In the genomic region with DNA sequence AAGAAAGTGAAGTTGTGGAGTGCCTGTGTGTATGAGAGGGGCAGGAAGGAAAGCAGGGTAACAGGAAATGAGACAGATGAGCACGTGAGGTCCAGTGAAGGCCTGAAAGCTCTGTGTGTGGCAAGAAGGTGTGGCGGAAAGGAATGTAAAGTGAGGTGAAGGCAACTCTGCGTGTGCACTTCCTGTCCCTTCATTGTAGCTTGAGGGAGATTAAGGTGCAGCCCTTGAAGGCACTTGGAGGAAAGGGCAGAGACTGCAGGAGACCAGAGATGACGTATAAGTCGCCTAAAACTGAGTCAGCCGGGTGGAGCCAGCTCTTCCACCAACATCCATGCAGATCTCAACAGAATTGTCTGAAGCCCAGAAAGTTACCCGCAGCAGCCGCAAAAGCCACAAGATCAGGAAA, we compare ENCODE assay signal across 10 cellular contexts. TPM values are rescaled to one million over a fixed set of nuclear protein-coding genes. Genes with fewer than 3 reads are reported as not detected.
DNase-seq lines count a peak whose midpoint lies in the region; ATAC-seq and TF ChIP-seq lines count a peak whose summit lies in the region.
"Not testable (repeated sequence)": the region's sequence is repeated elsewhere in the genome, so short reads cannot be mapped to it uniquely, and the experiment has no call there.
"Had no signal": no experiment of that assay in that cellular context is flagged by ENCODE, and none has a peak within 500 bp of the region (broad histone marks: within the 10 kb centered on the region; RNA-seq: fewer than 3 reads in every experiment).

No MANE protein-coding gene starts in this region.

- H3K27ac ChIP-seq in A673 (ENCODE audit: low read depth, low read length, poor library complexity, severe bottlenecking); SJCRH30; upper lobe of left lung: not testable (repeated sequence)

- TF ChIP-seq EP300 in upper lobe of left lung (IDR thresholded peaks at IDR 0.05), result peak in 1 of 4 donors; percentile 31

- TF ChIP-seq POLR2A in upper lobe of left lung (IDR thresholded peaks at IDR 0.05), result not testable (repeated sequence)

- peak overlapping the region; percentile 42 for H3K9ac ChIP-seq in ES-I3 (ENCODE audit: low read depth, low read length)

- H3K27ac Mint-ChIP-seq in activated CD4-positive, alpha-beta memory T cell treated with anti-CD3 and anti-CD28 coated beads for 36 hours, result not testable (repeated sequence)

- not testable (repeated sequence) for H3K4me1 Mint-ChIP-seq in activated CD4-positive, alpha-beta memory T cell treated with anti-CD3 and anti-CD28 coated beads for 36 hours (ENCODE audit: low read depth)

- not testable (repeated sequence) for H3K36me3 ChIP-seq in A673 (ENCODE audit: insufficient read depth, low read length, poor library complexity, severe bottlenecking); ES-I3 (ENCODE audit: insufficient read depth, low read length); SJCRH30; upper lobe of left lung

- not testable (repeated sequence) for H3K9me3 Mint-ChIP-seq in activated CD4-positive, alpha-beta memory T cell treated with anti-CD3 and anti-CD28 coated beads for 36 hours

- BruUV-seq in A673 (replicated peaks; lab: Mats Ljungman, UMichigan), result not testable (repeated sequence)

- peaks cover 19% of the 10 kb centered on the region for H3K27me3 Mint-ChIP-seq in activated CD4-positive, alpha-beta memory T cell treated with anti-CD3 and anti-CD28 coated beads for 36 hours

- intact Hi-C loops in A673 (cut with micrococcal nuclease; ENCODE audit: unreplicated experiment); activated CD4-positive, alpha-beta memory T cell treated with anti-CD3 and anti-CD28 coated beads for 36 hours (cut with micrococcal nuclease): not testable (repeated sequence)

- not testable (repeated sequence) for H3K4me1 ChIP-seq in A673 (ENCODE audit: insufficient read depth, low read length, poor library complexity, severe bottlenecking); ES-I3 (ENCODE audit: insufficient read depth, low read length); SJCRH30; upper lobe of left lung

- ATAC-seq in upper lobe of left lung (ENCODE audit: low FRiP score in 2 of 2), result peak; percentile 38 to 88

- peaks cover 17% of the 10 kb centered on the region for H3K27me3 ChIP-seq in A673 (replicated peaks; ENCODE audit: insufficient read depth, low read depth, low read length, poor library complexity)
- not testable (repeated sequence) for H3K27me3 ChIP-seq in SJCRH30, upper lobe of left lung

- peak; percentile 15 for DNase-seq in A673 (ENCODE audit: low spot score)
- peak; percentile 52 for DNase-seq in M059J (ENCODE audit: low read depth)
- DNase-seq in SJCRH30, result peak in 1 of 2 experiments; percentile 16
- peak; percentile 10 for DNase-seq in activated CD4-positive, alpha-beta memory T cell treated with anti-CD3 and anti-CD28 coated beads for 36 hours
- peak; percentile 2 for DNase-seq in dermis blood vessel endothelial cell
- DNase-seq in kidney tubule cell (ENCODE audit: low spot score), result peak; percentile 82
- DNase-seq in upper lobe of left lung, result peak in 1 of 2 donors; percentile 51

- H3K9me3 ChIP-seq in A673 (ENCODE audit: low read depth, low read length, poor library complexity, severe bottlenecking); ES-I3 (ENCODE audit: control insufficient read depth, insufficient read depth, low read length); SJCRH30 (replicated peaks); upper lobe of left lung: not testable (repeated sequence)

- CTCF ChIA-PET in A673 (lab: Charles Lee); activated CD4-positive, alpha-beta memory T cell treated with anti-CD3 and anti-CD28 coated beads for 36 hours (lab: Charles Lee): not testable (repeated sequence)

- H3K36me3 Mint-ChIP-seq in activated CD4-positive, alpha-beta memory T cell treated with anti-CD3 and anti-CD28 coated beads for 36 hours, result not testable (repeated sequence)

- not testable (repeated sequence) for H3K4me3 ChIP-seq in A673 (ENCODE audit: low read depth, low read length, poor library complexity, severe bottlenecking); upper lobe of left lung
- peak overlapping the region; percentile 23; the same call in 1 of the 2 replicates for H3K4me3 ChIP-seq in SJCRH30

- not testable (repeated sequence) for H3K4me3 Mint-ChIP-seq in activated CD4-positive, alpha-beta memory T cell treated with anti-CD3 and anti-CD28 coated beads for 36 hours

- POLR2A ChIA-PET in A673 (lab: Charles Lee; ENCODE audit: low non-redundant PET), result not testable (repeated sequence)
- POLR2A ChIA-PET in activated CD4-positive, alpha-beta memory T cell treated with anti-CD3 and anti-CD28 coated beads for 36 hours (lab: Charles Lee), result interaction anchor here (0.7 kb wide), 1 partner anchor 375 kb away, joined by 3 read pairs; no protein-coding TSS in a partner anchor

- TF ChIP-seq CTCF in A673 (conservative IDR thresholded peaks at IDR 0.05; ENCODE audit: low read depth, low read length); upper lobe of left lung (IDR thresholded peaks at IDR 0.05): not testable (repeated sequence)

- 39 to 43% methylated on average over 8 of the region's 8 CpGs for WGBS in upper lobe of left lung, 2 donors

RNA-seq across cellular contexts. Expression of a gene that starts 58.8 kb away (rescaled TPM):
- total RNA-seq in A673 (2021), result not detected in 2 replicates
- not detected in 2 replicates for total RNA-seq in M059J (2014; rRNA removed; shearing (Covaris generic))
- total RNA-seq in SJCRH30 (2014; rRNA removed; shearing (Covaris generic)), result not detected in 2 replicates
- total RNA-seq in activated CD4-positive, alpha-beta memory T cell treated with anti-CD3 and anti-CD28 coated beads for 36 hours, result not detected
- total RNA-seq in dermis blood vessel endothelial cell, result 0.17 TPM in 1 of 2 replicates, not detected in the other
- total RNA-seq in upper lobe of left lung, result 1,000 to 10,000 TPM in 1 of 6 donors, 100 to 1,000 TPM in 5; 211 to 1,043 (median 640) TPM
- total RNA-seq: activated CD8-positive, alpha-beta memory T cell treated with anti-CD3 and anti-CD28 coated beads, Interleukin-2, amount 10 ng/mL, durations not matched to agents 7 days and 5 days; kidney epithelial cell had no signal

Comparison
In these comparisons a context has a peak if more than half of its experiments do, and no peak if none do; other contexts are left out.
1. RNA of a gene that starts 58.8 kb away (total RNA-seq): 211 to 1,043 TPM in upper lobe of left lung; 0.17 TPM in dermis blood vessel endothelial cell, not detected in A673, not detected in M059J, not detected in SJCRH30 and not detected in activated CD4-positive, alpha-beta memory T cell treated with anti-CD3 and anti-CD28 coated beads for 36 hours; every median in the first group is over 100 times any median in the second.